ENCODE assay signal across 20 cellular contexts in genomic region chrX:21711126-21711847, GRCh38. TPM values are rescaled to one million over a fixed set of nuclear protein-coding genes. Genes with fewer than 3 reads are reported as not detected.
DNase-seq lines count a peak whose midpoint lies in the region; ATAC-seq lines count a peak whose summit lies in the region.
"Had no signal": no experiment of that assay in that cellular context is flagged by ENCODE, and none has a peak within 500 bp of the region (broad histone marks: within the 10 kb centered on the region; RNA-seq: fewer than 3 reads in every experiment).

No MANE protein-coding gene starts in this region.

- peak overlapping the region in 1 of 3 donors; percentile 50 for H3K9ac ChIP-seq in skeletal muscle tissue (ENCODE audit: low read depth in 1 of 3, low read length in 3 of 3)
- H3K9ac ChIP-seq: KMS-11 had no signal

- H3K27ac ChIP-seq in skeletal muscle tissue (ENCODE audit: low read depth, low read length), result peak overlapping the region; percentile 55
- no peak overlapping the region for H3K27ac ChIP-seq in SJCRH30
- H3K27ac ChIP-seq: HL-60, KMS-11 had no signal

- no peak overlapping the region for H3K4me3 Mint-ChIP-seq in stimulated activated memory B cell treated with anti-CD40 and anti-IgM and Interleukin-4, amounts not matched to agents 10 μg/mL and 1 μg/mL and 100 μg/mL, for 72 hours
- H3K4me3 Mint-ChIP-seq: CD4-positive, alpha-beta T cell had no signal

- H3K9me3 Mint-ChIP-seq in stimulated activated memory B cell treated with anti-CD40 and anti-IgM and Interleukin-4, amounts not matched to agents 10 μg/mL and 1 μg/mL and 100 μg/mL, for 72 hours, result no peaks in the 10 kb centered on the region
- H3K9me3 Mint-ChIP-seq: CD4-positive, alpha-beta T cell had no signal

- peak; percentile 92 for ATAC-seq in Right ventricle myocardium inferior
- ATAC-seq in Right ventricle myocardium superior (ENCODE audit: poor library complexity), result peak; percentile 96
- ATAC-seq in left colon, result peak; percentile 67
- no peak for ATAC-seq in stimulated activated memory B cell treated with anti-CD40 and anti-IgM and Interleukin-4, amounts not matched to agents 10 μg/mL and 1 μg/mL and 100 μg/mL, for 72 hours
- ATAC-seq: Panc1 had no signal

- H3K9me3 ChIP-seq in skeletal muscle tissue (ENCODE audit: control insufficient read depth in 3 of 3, low read length in 3 of 3), result no peaks in the 10 kb centered on the region
- H3K9me3 ChIP-seq in SJCRH30 (replicated peaks), result peaks cover 4% of the 10 kb centered on the region; the same call in 1 of the 2 replicates
- H3K9me3 ChIP-seq: Caco-2, HAP-1 had no signal

- DNase-seq in Right ventricle myocardium inferior (ENCODE audit: missing footprints) (no peak), cardiac septum (ENCODE audit: low spot score) (no peak), Right ventricle myocardium superior (peak; percentile 46), left colon (no peak), SJCRH30 (no peak), NCI-H82 treated with DMSO at 0.1 percent for 48 hours (lab: John Stamatoyannopoulos, UW; ENCODE audit: unreplicated experiment) (no peak)
- DNase-seq: Caco-2; CD4-positive, alpha-beta T cell; NCI-H1092; NCI-H1436 treated with DMSO at 0.1 percent for 48 hours; NCI-H2029; NCI-H345; NCI-H524 treated with DMSO at 0.1 percent for 48 hours had no signal

- H3K4me1 ChIP-seq in skeletal muscle tissue (ENCODE audit: control insufficient read depth in 3 of 3, insufficient read depth in 3 of 3, low read length in 3 of 3) (peaks cover 4 to 20% (median 17%) of the 10 kb centered on the region in 3 donors), SJCRH30 (no peaks in the 10 kb centered on the region; the same call in 1 of the 2 replicates)
- H3K4me1 ChIP-seq: Caco-2, HAP-1 had no signal

- H3K27me3 ChIP-seq in skeletal muscle tissue (ENCODE audit: control insufficient read depth in 3 of 3, insufficient read depth in 3 of 3, low read length in 3 of 3), result no peaks in the 10 kb centered on the region
- H3K27me3 ChIP-seq in SJCRH30, result no peaks in the 10 kb centered on the region

- H3K4me3 ChIP-seq in skeletal muscle tissue (ENCODE audit: low read length in 3 of 3), result no peak overlapping the region
- H3K4me3 ChIP-seq in SJCRH30, result no peak overlapping the region
- H3K4me3 ChIP-seq: HAP-1 had no signal

- H3K27ac Mint-ChIP-seq in stimulated activated memory B cell treated with anti-CD40 and anti-IgM and Interleukin-4, amounts not matched to agents 10 μg/mL and 1 μg/mL and 100 μg/mL, for 72 hours, result no peak overlapping the region
- H3K27ac Mint-ChIP-seq: CD4-positive, alpha-beta T cell had no signal

- intact Hi-C loops in Right ventricle myocardium inferior (cut with DNase I) (loop anchor here (10.0 kb wide), 1 partner anchor 46 kb away; no protein-coding TSS in a partner anchor), cardiac septum (cut with DNase I) (loop anchor here (5.0 kb wide), 1 partner anchor 44 kb away; no protein-coding TSS in a partner anchor), Right ventricle myocardium superior (cut with DNase I) (no loop called here), left colon (cut with DNase I, micrococcal nuclease) (no loop called here)

- H3K36me3 Mint-ChIP-seq in stimulated activated memory B cell treated with anti-CD40 and anti-IgM and Interleukin-4, amounts not matched to agents 10 μg/mL and 1 μg/mL and 100 μg/mL, for 72 hours, result no peaks in the 10 kb centered on the region

- H3K4me1 Mint-ChIP-seq in stimulated activated memory B cell treated with anti-CD40 and anti-IgM and Interleukin-4, amounts not matched to agents 10 μg/mL and 1 μg/mL and 100 μg/mL, for 72 hours, result no peaks in the 10 kb centered on the region

- H3K27me3 Mint-ChIP-seq in stimulated activated memory B cell treated with anti-CD40 and anti-IgM and Interleukin-4, amounts not matched to agents 10 μg/mL and 1 μg/mL and 100 μg/mL, for 72 hours, result no peaks in the 10 kb centered on the region
- H3K27me3 Mint-ChIP-seq: CD4-positive, alpha-beta T cell had no signal

- H3K36me3 ChIP-seq in skeletal muscle tissue (ENCODE audit: control insufficient read depth in 3 of 3, insufficient read depth in 3 of 3, low read length in 3 of 3) (no peaks in the 10 kb centered on the region), SJCRH30 (no peaks in the 10 kb centered on the region)
- H3K36me3 ChIP-seq: HAP-1 had no signal

RNA-seq across cellular contexts. Expression of gene SMPX, which starts 46.6 kb away (rescaled TPM):
- 661 TPM for total RNA-seq in Right ventricle myocardium inferior
- 732 TPM for total RNA-seq in cardiac septum
- 569 TPM for total RNA-seq in Right ventricle myocardium superior
- 1 to 10 TPM in 1 of 2 donors, not detected in 1; 2.1 TPM for total RNA-seq in left colon
- 223 TPM for total RNA-seq in skeletal muscle tissue
- total RNA-seq in SJCRH30 (2014; rRNA removed; shearing (Covaris generic)), result 13.1 and 16.8 TPM in 2 replicates
- total RNA-seq: CD4-positive, alpha-beta T cell; HT1080 had no signal

RNA-seq across cellular contexts. Expression of gene KLHL34, which starts 53.2 kb away (rescaled TPM):
- total RNA-seq in Right ventricle myocardium inferior (3.8 TPM), cardiac septum (9.1 TPM), Right ventricle myocardium superior (4.2 TPM), left colon (1 to 10 TPM; 2.7 to 3.0 TPM), skeletal muscle tissue (under 0.01 TPM)
- 0.03 TPM in 1 of 2 replicates, not detected in the other for total RNA-seq in SJCRH30 (2014; rRNA removed; shearing (Covaris generic))
- total RNA-seq: Caco-2, HT1080 had no signal

Comparison
In these comparisons a context has a peak if more than half of its experiments do, and no peak if none do; other contexts are left out.
1. intact Hi-C loops: an anchor here in Right ventricle myocardium inferior (10.0 kb wide) and cardiac septum (5.0 kb wide); none called in Right ventricle myocardium superior and left colon.
2. RNA of gene SMPX, which starts 46.6 kb away (total RNA-seq): 732 TPM in cardiac septum (single experiment), 661 TPM in Right ventricle myocardium inferior (single experiment), 569 TPM in Right ventricle myocardium superior (single experiment) and 223 TPM in skeletal muscle tissue (single experiment); 13.1 to 16.8 TPM in SJCRH30 and 2.1 TPM in left colon; every median in the first group is over 10 times any median in the second.